ENCODE assay signal across 9 cellular contexts in genomic region chr3:10116138-10116460, GRCh38. TPM values are rescaled to one million over a fixed set of nuclear protein-coding genes. Genes with fewer than 3 reads are reported as not detected.
DNase-seq lines count a peak whose midpoint lies in the region; ATAC-seq and TF ChIP-seq lines count a peak whose summit lies in the region.
"Had no signal": no experiment of that assay in that cellular context is flagged by ENCODE, and none has a peak within 500 bp of the region (broad histone marks: within the 10 kb centered on the region; RNA-seq: fewer than 3 reads in every experiment).

No MANE protein-coding gene starts in this region.

- intact Hi-C loops in colonic mucosa (cut with DNase I), result loop anchor here (10.0 kb wide), 1 partner anchor 109 kb away; no protein-coding TSS in a partner anchor

- no peak for DNase-seq in NT2/D1 (ENCODE audit: low read depth, low spot score)
- no peak for DNase-seq in colonic mucosa
- no peak for DNase-seq in nucleus accumbens (lab: John Stamatoyannopoulos, UW)
- DNase-seq in NCI-H446 treated with DMSO at 0.1 percent for 48 hours (lab: John Stamatoyannopoulos, UW), result no peak
- no peak for DNase-seq in NCI-H2171 treated with DMSO at 0.1 percent for 48 hours (lab: John Stamatoyannopoulos, UW)

- peaks cover 29 to 44% (median 37%) of the 10 kb centered on the region in 11 experiments for H3K36me3 ChIP-seq in BLaER1 treated with 17β-estradiol and CSF1 and Interleukin-3, amounts not matched to agents 10 nM and 100 nM
- H3K36me3 ChIP-seq in NT2/D1 (ENCODE audit: insufficient read depth, insufficient read length, low read length), result peaks cover 31% of the 10 kb centered on the region
- H3K36me3 ChIP-seq in colonic mucosa, result no peaks in the 10 kb centered on the region
- peaks cover 34% of the 10 kb centered on the region for H3K36me3 ChIP-seq in mesodermal cell (ENCODE audit: control insufficient read depth, insufficient read depth, low read length)

- H3K4me1 ChIP-seq in BLaER1 treated with 17β-estradiol and CSF1 and Interleukin-3, amounts not matched to agents 10 nM and 100 nM, result peaks cover 24 to 41% (median 34%) of the 10 kb centered on the region in 10 experiments
- H3K4me1 ChIP-seq in NT2/D1 (ENCODE audit: insufficient read depth, insufficient read length) (no peaks in the 10 kb centered on the region), colonic mucosa (peaks cover 10% of the 10 kb centered on the region), mesodermal cell (ENCODE audit: control insufficient read depth, insufficient read depth, low read length, poor library complexity, severe bottlenecking) (peaks cover 10% of the 10 kb centered on the region)

- peak overlapping the region; percentile 78 to 89 (median 87) for H3K9ac ChIP-seq in BLaER1 treated with 17β-estradiol and CSF1 and Interleukin-3, amounts not matched to agents 10 nM and 100 nM
- H3K9ac ChIP-seq in NT2/D1 (ENCODE audit: insufficient read length, low read depth), result peak overlapping the region; percentile 85
- peak overlapping the region; percentile 67 to 86 for H3K9ac ChIP-seq in colonic mucosa (ENCODE audit: low read depth in 2 of 2, low read length in 2 of 2)

- no peak for TF ChIP-seq CTCF in colonic mucosa (IDR thresholded peaks at IDR 0.05)

- no peaks in the 10 kb centered on the region for H3K9me3 ChIP-seq in BLaER1 treated with 17β-estradiol and CSF1 and Interleukin-3, amounts not matched to agents 10 nM and 100 nM (replicated peaks in 1 of 11)
- H3K9me3 ChIP-seq in NT2/D1 (ENCODE audit: insufficient read depth, low read length), result no peaks in the 10 kb centered on the region
- no peaks in the 10 kb centered on the region for H3K9me3 ChIP-seq in colonic mucosa
- no peaks in the 10 kb centered on the region for H3K9me3 ChIP-seq in mesodermal cell (ENCODE audit: control insufficient read depth, low read length)

- peaks cover 23 to 53% (median 50%) of the 10 kb centered on the region in 11 experiments; a peak in 20 of 22 replicates for H4K20me1 ChIP-seq in BLaER1 treated with 17β-estradiol and CSF1 and Interleukin-3, amounts not matched to agents 10 nM and 100 nM

- peak overlapping the region; percentile 76 to 96 (median 84) for H3K4me3 ChIP-seq in BLaER1 treated with 17β-estradiol and CSF1 and Interleukin-3, amounts not matched to agents 10 nM and 100 nM
- H3K4me3 ChIP-seq in NT2/D1 (ENCODE audit: insufficient read length, low read depth), result peak overlapping the region; percentile 82
- H3K4me3 ChIP-seq in colonic mucosa, result peak overlapping the region; percentile 83
- peak overlapping the region; percentile 95 for H3K4me3 ChIP-seq in mesodermal cell (ENCODE audit: extremely low read depth, insufficient read depth, low read length, poor library complexity, severe bottlenecking)

- no peaks in the 10 kb centered on the region for H3K27me3 ChIP-seq in BLaER1 treated with 17β-estradiol and CSF1 and Interleukin-3, amounts not matched to agents 10 nM and 100 nM
- H3K27me3 ChIP-seq in NT2/D1 (ENCODE audit: insufficient read depth, insufficient read length) (no peaks in the 10 kb centered on the region), colonic mucosa (no peaks in the 10 kb centered on the region)

- ATAC-seq in GM21526 (IDR thresholded peaks at IDR 0.05; ENCODE audit: low FRiP score, unreplicated experiment), result peak; percentile 3

- WGBS in mesodermal cell (ENCODE audit: insufficient coverage in 2 of 2), 2 experiments, result 0% methylated on average over 4 of the region's 10 CpGs

- peak overlapping the region; percentile 30 to 88 (median 82); a peak in 21 of 22 replicates for H3K27ac ChIP-seq in BLaER1 treated with 17β-estradiol and CSF1 and Interleukin-3, amounts not matched to agents 10 nM and 100 nM
- peak overlapping the region; percentile 70 for H3K27ac ChIP-seq in colonic mucosa
- H3K27ac ChIP-seq in mesodermal cell (ENCODE audit: low read depth, low read length, severe bottlenecking), result peak overlapping the region; percentile 63

- peak overlapping the region; percentile 82 to 98 (median 93) for H3K4me2 ChIP-seq in BLaER1 treated with 17β-estradiol and CSF1 and Interleukin-3, amounts not matched to agents 10 nM and 100 nM

RNA-seq across cellular contexts. Expression of gene BRK1, which starts 0.6 kb away (rescaled TPM):
- total RNA-seq in colonic mucosa, result 100 to 1,000 TPM; 104 to 105 TPM
- 190 TPM for polyA plus RNA-seq in mesodermal cell (2013, experiment 1 of 2)
- 164 TPM for polyA plus RNA-seq in mesodermal cell (2013, experiment 2 of 2)

RNA-seq across cellular contexts. Expression of gene FANCD2OS, which starts 8.0 kb away (rescaled TPM):
- not detected for total RNA-seq in colonic mucosa
- polyA plus RNA-seq in mesodermal cell (2013, experiment 1 of 2), result not detected
- not detected for polyA plus RNA-seq in mesodermal cell (2013, experiment 2 of 2)
- total RNA-seq: T-helper 2 cell treated with Interferon-gamma antibody and Interleukin-4, amounts not matched to agents 100 ng/mL and 5 ng/mL, for 36 hours had no signal

RNA-seq across cellular contexts. Expression of gene VHL, which starts 25.5 kb away (rescaled TPM):
- 10 to 100 TPM; 35.4 to 40.6 TPM for total RNA-seq in colonic mucosa
- polyA plus RNA-seq in mesodermal cell (2013, experiment 1 of 2), result 52.3 TPM
- polyA plus RNA-seq in mesodermal cell (2013, experiment 2 of 2), result 48.2 TPM

RNA-seq across cellular contexts. Expression of gene IRAK2, which starts 48.6 kb away (rescaled TPM):
- 1 to 10 TPM; 1.0 to 2.6 TPM for total RNA-seq in colonic mucosa
- polyA plus RNA-seq in mesodermal cell (2013, experiment 1 of 2), result 2.3 TPM
- 1.8 TPM for polyA plus RNA-seq in mesodermal cell (2013, experiment 2 of 2)
